In the genomic region with DNA sequence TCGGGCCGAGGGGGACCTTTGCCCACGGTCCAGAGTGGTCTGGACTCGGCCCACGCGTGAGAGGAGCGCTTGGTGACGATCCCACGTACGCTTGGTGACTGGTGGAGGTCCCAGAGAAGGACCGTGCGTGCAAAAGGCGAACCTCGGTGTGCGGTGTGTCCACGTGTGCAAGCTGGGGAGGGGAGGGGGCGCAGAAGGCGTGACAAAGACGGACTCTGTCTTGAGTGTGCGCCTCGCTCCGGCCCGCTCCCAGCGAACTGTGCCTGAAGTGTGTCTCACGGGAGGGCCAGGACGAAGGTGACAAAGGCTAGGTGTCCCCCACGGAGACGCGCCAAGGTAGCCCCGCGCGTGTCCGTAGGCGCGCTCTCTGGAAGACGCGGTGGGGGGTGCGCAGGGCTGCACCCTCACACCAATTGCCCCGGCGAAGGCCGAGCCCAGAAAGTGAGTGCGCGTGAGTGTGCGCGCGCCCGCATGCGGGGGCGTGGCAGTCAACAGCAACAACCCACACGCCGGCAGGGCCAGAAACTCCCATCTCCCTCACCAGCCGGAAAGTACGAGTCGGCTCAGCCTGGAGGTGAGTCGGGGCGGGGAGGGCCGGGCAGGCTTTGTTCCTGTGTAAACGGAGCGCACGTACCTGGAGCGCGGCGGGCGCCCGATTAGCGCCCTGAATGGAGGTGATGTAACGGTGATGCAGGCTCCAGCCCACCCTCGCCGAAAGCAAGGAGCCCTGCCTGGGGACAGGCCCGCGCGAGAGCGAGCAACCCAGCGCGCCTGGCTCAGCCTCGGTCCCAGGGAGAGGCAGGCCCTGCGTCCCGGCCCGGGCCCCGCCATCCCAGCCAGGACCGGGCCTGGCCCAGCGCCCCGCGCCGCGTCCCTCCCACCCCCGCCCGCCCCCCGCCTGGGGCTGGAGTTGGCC, we compare ENCODE assay signal across 1 cellular context.
TF ChIP-seq lines count a peak whose summit lies in the region.

A gene with protein sequence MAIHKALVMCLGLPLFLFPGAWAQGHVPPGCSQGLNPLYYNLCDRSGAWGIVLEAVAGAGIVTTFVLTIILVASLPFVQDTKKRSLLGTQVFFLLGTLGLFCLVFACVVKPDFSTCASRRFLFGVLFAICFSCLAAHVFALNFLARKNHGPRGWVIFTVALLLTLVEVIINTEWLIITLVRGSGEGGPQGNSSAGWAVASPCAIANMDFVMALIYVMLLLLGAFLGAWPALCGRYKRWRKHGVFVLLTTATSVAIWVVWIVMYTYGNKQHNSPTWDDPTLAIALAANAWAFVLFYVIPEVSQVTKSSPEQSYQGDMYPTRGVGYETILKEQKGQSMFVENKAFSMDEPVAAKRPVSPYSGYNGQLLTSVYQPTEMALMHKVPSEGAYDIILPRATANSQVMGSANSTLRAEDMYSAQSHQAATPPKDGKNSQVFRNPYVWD (plus strand): TSS at position 521 of the 916 bp plus-strand sequence. CDS start 7,689 bp downstream, outside the sequence.

TF ChIP-seq in HepG2, 621 proteins besides CTCF, POLR2A, EP300 and RAD21 (continued from another document):
- TF ChIP-seq, protein P1, sequence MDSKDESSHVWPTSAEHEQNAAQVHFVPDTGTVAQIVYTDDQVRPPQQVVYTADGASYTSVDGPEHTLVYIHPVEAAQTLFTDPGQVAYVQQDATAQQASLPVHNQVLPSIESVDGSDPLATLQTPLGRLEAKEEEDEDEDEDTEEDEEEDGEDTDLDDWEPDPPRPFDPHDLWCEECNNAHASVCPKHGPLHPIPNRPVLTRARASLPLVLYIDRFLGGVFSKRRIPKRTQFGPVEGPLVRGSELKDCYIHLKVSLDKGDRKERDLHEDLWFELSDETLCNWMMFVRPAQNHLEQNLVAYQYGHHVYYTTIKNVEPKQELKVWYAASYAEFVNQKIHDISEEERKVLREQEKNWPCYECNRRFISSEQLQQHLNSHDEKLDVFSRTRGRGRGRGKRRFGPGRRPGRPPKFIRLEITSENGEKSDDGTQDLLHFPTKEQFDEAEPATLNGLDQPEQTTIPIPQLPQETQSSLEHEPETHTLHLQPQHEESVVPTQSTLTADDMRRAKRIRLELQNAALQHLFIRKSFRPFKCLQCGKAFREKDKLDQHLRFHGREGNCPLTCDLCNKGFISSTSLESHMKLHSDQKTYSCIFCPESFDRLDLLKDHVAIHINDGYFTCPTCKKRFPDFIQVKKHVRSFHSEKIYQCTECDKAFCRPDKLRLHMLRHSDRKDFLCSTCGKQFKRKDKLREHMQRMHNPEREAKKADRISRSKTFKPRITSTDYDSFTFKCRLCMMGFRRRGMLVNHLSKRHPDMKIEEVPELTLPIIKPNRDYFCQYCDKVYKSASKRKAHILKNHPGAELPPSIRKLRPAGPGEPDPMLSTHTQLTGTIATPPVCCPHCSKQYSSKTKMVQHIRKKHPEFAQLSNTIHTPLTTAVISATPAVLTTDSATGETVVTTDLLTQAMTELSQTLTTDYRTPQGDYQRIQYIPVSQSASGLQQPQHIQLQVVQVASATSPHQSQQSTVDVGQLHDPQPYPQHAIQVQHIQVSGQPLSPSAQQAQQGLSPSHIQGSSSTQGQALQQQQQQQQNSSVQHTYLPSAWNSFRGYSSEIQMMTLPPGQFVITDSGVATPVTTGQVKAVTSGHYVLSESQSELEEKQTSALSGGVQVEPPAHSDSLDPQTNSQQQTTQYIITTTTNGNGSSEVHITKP (CRISPR knock-in tag; IDR thresholded peaks at IDR 0.05; ENCODE audit: low read depth) = no peak
- TF ChIP-seq PHF21A (CRISPR knock-in tag; IDR thresholded peaks at IDR 0.05) = peak; percentile 86
- TF ChIP-seq, protein P2, sequence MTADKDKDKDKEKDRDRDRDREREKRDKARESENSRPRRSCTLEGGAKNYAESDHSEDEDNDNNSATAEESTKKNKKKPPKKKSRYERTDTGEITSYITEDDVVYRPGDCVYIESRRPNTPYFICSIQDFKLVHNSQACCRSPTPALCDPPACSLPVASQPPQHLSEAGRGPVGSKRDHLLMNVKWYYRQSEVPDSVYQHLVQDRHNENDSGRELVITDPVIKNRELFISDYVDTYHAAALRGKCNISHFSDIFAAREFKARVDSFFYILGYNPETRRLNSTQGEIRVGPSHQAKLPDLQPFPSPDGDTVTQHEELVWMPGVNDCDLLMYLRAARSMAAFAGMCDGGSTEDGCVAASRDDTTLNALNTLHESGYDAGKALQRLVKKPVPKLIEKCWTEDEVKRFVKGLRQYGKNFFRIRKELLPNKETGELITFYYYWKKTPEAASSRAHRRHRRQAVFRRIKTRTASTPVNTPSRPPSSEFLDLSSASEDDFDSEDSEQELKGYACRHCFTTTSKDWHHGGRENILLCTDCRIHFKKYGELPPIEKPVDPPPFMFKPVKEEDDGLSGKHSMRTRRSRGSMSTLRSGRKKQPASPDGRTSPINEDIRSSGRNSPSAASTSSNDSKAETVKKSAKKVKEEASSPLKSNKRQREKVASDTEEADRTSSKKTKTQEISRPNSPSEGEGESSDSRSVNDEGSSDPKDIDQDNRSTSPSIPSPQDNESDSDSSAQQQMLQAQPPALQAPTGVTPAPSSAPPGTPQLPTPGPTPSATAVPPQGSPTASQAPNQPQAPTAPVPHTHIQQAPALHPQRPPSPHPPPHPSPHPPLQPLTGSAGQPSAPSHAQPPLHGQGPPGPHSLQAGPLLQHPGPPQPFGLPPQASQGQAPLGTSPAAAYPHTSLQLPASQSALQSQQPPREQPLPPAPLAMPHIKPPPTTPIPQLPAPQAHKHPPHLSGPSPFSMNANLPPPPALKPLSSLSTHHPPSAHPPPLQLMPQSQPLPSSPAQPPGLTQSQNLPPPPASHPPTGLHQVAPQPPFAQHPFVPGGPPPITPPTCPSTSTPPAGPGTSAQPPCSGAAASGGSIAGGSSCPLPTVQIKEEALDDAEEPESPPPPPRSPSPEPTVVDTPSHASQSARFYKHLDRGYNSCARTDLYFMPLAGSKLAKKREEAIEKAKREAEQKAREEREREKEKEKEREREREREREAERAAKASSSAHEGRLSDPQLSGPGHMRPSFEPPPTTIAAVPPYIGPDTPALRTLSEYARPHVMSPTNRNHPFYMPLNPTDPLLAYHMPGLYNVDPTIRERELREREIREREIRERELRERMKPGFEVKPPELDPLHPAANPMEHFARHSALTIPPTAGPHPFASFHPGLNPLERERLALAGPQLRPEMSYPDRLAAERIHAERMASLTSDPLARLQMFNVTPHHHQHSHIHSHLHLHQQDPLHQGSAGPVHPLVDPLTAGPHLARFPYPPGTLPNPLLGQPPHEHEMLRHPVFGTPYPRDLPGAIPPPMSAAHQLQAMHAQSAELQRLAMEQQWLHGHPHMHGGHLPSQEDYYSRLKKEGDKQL (CRISPR knock-in tag; IDR thresholded peaks at IDR 0.05; ENCODE audit: low read depth) = peak; percentile 81
- TF ChIP-seq ZNF816 (CRISPR knock-in tag; IDR thresholded peaks at IDR 0.05; ENCODE audit: borderline replicate concordance) = no peak
- TF ChIP-seq ZNF839 (CRISPR knock-in tag; IDR thresholded peaks at IDR 0.05; ENCODE audit: borderline replicate concordance) = peak; percentile 83; the same call in 1 of the 2 replicates
- peak; percentile 92 for TF ChIP-seq ZNF264 (CRISPR knock-in tag; IDR thresholded peaks at IDR 0.05)
- TF ChIP-seq, protein P3, sequence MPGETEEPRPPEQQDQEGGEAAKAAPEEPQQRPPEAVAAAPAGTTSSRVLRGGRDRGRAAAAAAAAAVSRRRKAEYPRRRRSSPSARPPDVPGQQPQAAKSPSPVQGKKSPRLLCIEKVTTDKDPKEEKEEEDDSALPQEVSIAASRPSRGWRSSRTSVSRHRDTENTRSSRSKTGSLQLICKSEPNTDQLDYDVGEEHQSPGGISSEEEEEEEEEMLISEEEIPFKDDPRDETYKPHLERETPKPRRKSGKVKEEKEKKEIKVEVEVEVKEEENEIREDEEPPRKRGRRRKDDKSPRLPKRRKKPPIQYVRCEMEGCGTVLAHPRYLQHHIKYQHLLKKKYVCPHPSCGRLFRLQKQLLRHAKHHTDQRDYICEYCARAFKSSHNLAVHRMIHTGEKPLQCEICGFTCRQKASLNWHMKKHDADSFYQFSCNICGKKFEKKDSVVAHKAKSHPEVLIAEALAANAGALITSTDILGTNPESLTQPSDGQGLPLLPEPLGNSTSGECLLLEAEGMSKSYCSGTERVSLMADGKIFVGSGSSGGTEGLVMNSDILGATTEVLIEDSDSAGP (CRISPR knock-in tag; IDR thresholded peaks at IDR 0.05; ENCODE audit: borderline replicate concordance) = peak; percentile 73
- TF ChIP-seq NBN (conservative IDR thresholded peaks at IDR 0.05) = no peak
- TF ChIP-seq ZNF326 (CRISPR knock-in tag; IDR thresholded peaks at IDR 0.05; ENCODE audit: borderline replicate concordance) = peak; percentile 46; the same call in 1 of the 2 replicates
- TF ChIP-seq RARG (CRISPR knock-in tag; IDR thresholded peaks at IDR 0.05; ENCODE audit: low read depth) = no peak
- TF ChIP-seq ZNF121 (CRISPR knock-in tag; IDR thresholded peaks at IDR 0.05) = peak; percentile 84
- TF ChIP-seq CBFB (CRISPR knock-in tag; IDR thresholded peaks at IDR 0.05) = peak; percentile 88
- TF ChIP-seq MED1 (CRISPR knock-in tag; IDR thresholded peaks at IDR 0.05) = peak; percentile 91
- TF ChIP-seq KDM3A (CRISPR knock-in tag; IDR thresholded peaks at IDR 0.05; ENCODE audit: low read depth) = peak; percentile 79; the same call in 1 of the 2 replicates
- peak; percentile 62; the same call in 1 of the 2 replicates for TF ChIP-seq ZNF720 (CRISPR knock-in tag; IDR thresholded peaks at IDR 0.05)
- no peak; the same call in 1 of the 2 replicates for TF ChIP-seq ZNF451 (CRISPR knock-in tag; IDR thresholded peaks at IDR 0.05)
- TF ChIP-seq ZNF33A (CRISPR knock-in tag; IDR thresholded peaks at IDR 0.05; ENCODE audit: borderline replicate concordance) = no peak; the same call in 1 of the 2 replicates
- TF ChIP-seq CHD4 (IDR thresholded peaks at IDR 0.05; ENCODE audit: borderline replicate concordance, low read length) = no peak
- TF ChIP-seq, protein P4, sequence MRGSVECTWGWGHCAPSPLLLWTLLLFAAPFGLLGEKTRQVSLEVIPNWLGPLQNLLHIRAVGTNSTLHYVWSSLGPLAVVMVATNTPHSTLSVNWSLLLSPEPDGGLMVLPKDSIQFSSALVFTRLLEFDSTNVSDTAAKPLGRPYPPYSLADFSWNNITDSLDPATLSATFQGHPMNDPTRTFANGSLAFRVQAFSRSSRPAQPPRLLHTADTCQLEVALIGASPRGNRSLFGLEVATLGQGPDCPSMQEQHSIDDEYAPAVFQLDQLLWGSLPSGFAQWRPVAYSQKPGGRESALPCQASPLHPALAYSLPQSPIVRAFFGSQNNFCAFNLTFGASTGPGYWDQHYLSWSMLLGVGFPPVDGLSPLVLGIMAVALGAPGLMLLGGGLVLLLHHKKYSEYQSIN (CRISPR knock-in tag; IDR thresholded peaks at IDR 0.05; ENCODE audit: borderline replicate concordance) = no peak; the same call in 1 of the 2 replicates
- TF ChIP-seq RBM22 (optimal IDR thresholded peaks at IDR 0.05; ENCODE audit: low read length) = no peak
- TF ChIP-seq ZNF619 (CRISPR knock-in tag; IDR thresholded peaks at IDR 0.05) = peak; percentile 93
- no peak for TF ChIP-seq ZNF644 (CRISPR knock-in tag; IDR thresholded peaks at IDR 0.05; ENCODE audit: low read depth)
- TF ChIP-seq, protein P5, sequence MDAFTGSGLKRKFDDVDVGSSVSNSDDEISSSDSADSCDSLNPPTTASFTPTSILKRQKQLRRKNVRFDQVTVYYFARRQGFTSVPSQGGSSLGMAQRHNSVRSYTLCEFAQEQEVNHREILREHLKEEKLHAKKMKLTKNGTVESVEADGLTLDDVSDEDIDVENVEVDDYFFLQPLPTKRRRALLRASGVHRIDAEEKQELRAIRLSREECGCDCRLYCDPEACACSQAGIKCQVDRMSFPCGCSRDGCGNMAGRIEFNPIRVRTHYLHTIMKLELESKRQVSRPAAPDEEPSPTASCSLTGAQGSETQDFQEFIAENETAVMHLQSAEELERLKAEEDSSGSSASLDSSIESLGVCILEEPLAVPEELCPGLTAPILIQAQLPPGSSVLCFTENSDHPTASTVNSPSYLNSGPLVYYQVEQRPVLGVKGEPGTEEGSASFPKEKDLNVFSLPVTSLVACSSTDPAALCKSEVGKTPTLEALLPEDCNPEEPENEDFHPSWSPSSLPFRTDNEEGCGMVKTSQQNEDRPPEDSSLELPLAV (CRISPR knock-in tag; conservative IDR thresholded peaks at IDR 0.05; ENCODE audit: low read depth) = 0 out of 2 replicates have a peak, but pooled peaks have one; percentile 35
- TF ChIP-seq ZNF557 (CRISPR knock-in tag; IDR thresholded peaks at IDR 0.05) = no peak; the same call in 1 of the 2 replicates
- TF ChIP-seq ZNF335 (CRISPR knock-in tag; IDR thresholded peaks at IDR 0.05) = 0 out of 2 replicates have a peak, but pooled peaks have one; percentile 17
- no peak for TF ChIP-seq ATRX (CRISPR knock-in tag; IDR thresholded peaks at IDR 0.05; ENCODE audit: borderline replicate concordance)
- no peak for TF ChIP-seq NFE2 (CRISPR knock-in tag; IDR thresholded peaks at IDR 0.05)
- no peak for TF ChIP-seq ATM (IDR thresholded peaks at IDR 0.05; ENCODE audit: borderline replicate concordance)
- TF ChIP-seq ZNF605 (CRISPR knock-in tag; IDR thresholded peaks at IDR 0.05) = peak; percentile 85
